ENCODE assay signal across 28 cellular contexts in the genomic region with DNA sequence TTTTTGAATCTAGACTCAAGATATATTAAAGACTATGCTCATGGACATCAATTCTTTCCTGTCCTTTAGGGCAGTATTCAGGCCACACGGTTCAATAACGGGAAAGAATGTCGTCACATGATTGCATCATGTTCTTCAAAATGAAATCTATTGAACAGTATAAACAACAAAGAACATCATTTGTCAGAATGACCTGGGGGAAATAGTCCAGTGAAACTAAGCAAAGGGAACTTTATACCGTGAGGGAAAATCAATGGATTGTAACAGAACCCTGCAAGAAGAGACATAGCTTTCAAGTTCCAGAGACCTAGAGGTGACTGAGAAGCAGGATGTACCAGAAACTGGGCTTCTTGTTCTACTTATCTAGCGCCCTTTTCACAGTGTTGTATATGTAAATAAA. TPM values are rescaled to one million over a fixed set of nuclear protein-coding genes. Genes with fewer than 3 reads are reported as not detected.
"Had no signal": no experiment of that assay in that cellular context is flagged by ENCODE, and none has a peak within 500 bp of the region (broad histone marks: within the 10 kb centered on the region; RNA-seq: fewer than 3 reads in every experiment).

No MANE protein-coding gene starts in this region.

- H3K9me3 ChIP-seq: gastrocnemius medialis had no signal

- H3K27ac ChIP-seq: brain microvascular endothelial cell, coronary artery, WERI-Rb-1 had no signal

- H3K36me3 ChIP-seq: brain microvascular endothelial cell, gastrocnemius medialis, WERI-Rb-1 had no signal

- DNase-seq: activated B cell treated with CpG ODN at 0.5 μM for 24 hours; activated CD4-positive, alpha-beta T cell treated with anti-CD3 and anti-CD28 coated beads for 48 hours; activated CD4-positive, alpha-beta T cell treated with anti-CD3 and anti-CD28 coated beads, Interleukin-2, amount 50 U/mL, for 1 hour; activated CD4-positive, alpha-beta T cell treated with anti-CD3 and anti-CD28 coated beads, Interleukin-2, amount 50 U/mL, for 48 hours; activated CD8-positive, alpha-beta memory T cell treated with anti-CD3 and anti-CD28 coated beads for 24 hours; activated CD8-positive, alpha-beta T cell treated with anti-CD3 and anti-CD28 coated beads for 36 hours; activated effector memory CD4-positive, alpha-beta T cell treated with Interleukin-2 at 50 U/mL for 16 hours; activated gamma-delta T cell treated with Interleukin-2 at 50 U/mL for 16 hours; activated naive CD4-positive, alpha-beta T cell treated with anti-CD3 and anti-CD28 coated beads, Interleukin-2, amount 50 U/mL, for 16 hours; activated naive CD4-positive, alpha-beta T cell treated with Interleukin-2 at 50 U/mL for 16 hours; activated T-cell treated with anti-CD3 and anti-CD28 coated beads, Interleukin-2, amount 50 U/mL, for 4 hours; amniotic stem cell; anterior cingulate cortex; brain microvascular endothelial cell; dorsolateral prefrontal cortex; effector memory CD4-positive, alpha-beta T cell; endodermal cell; foreskin fibroblast; gastrocnemius medialis; glutamatergic neuron; T-helper 1 cell; T-helper 17 cell; T1000; WERI-Rb-1 had no signal

- ATAC-seq: activated CD4-positive, CD25-positive, alpha-beta regulatory T cell treated with anti-CD3 and anti-CD28 coated beads, Interleukin-2, amount 50 U/mL, for 24 hours; activated CD8-positive, alpha-beta T cell treated with anti-CD3 and anti-CD28 coated beads for 36 hours; activated T-cell treated with anti-CD3 and anti-CD28 coated beads, Interleukin-2, amount 50 U/mL, for 4 hours; activated T-helper 17 cell treated with anti-CD3 and anti-CD28 coated beads, Interleukin-2, amount 50 U/mL, for 72 hours; esophagus mucosa; gastrocnemius medialis; T-helper 17 cell had no signal

- H3K4me3 ChIP-seq: coronary artery, dorsolateral prefrontal cortex, gastrocnemius medialis had no signal

- H3K27me3 ChIP-seq: brain microvascular endothelial cell, dorsolateral prefrontal cortex, gastrocnemius medialis had no signal

RNA-seq across cellular contexts. Expression of a gene that starts 32.7 kb away (rescaled TPM):
- total RNA-seq: activated B cell treated with CpG ODN at 0.5 μM for 24 hours; activated CD8-positive, alpha-beta T cell treated with anti-CD3 and anti-CD28 coated beads for 36 hours; activated T-helper 17 cell treated with anti-CD3 and anti-CD28 coated beads, Interleukin-2, amount 50 U/mL, for 72 hours; T-helper 17 cell had no signal
